Comparison of ENCODE assay signal across 8 cellular contexts in genomic region chr5:139439013-139439903, GRCh38. TPM values are rescaled to one million over a fixed set of nuclear protein-coding genes. Genes with fewer than 3 reads are reported as not detected.
DNase-seq lines count a peak whose midpoint lies in the region; ATAC-seq and TF ChIP-seq lines count a peak whose summit lies in the region.

DNAJC18 (minus strand) TSS chr5:139439525; CDS start chr5:139439445, 80 bp downstream.

- TF ChIP-seq CTCF in right atrium auricular region (IDR thresholded peaks at IDR 0.05) (no peak), psoas muscle (IDR thresholded peaks at IDR 0.05) (no peak), vagina (IDR thresholded peaks at IDR 0.05) (no peak)

- H3K27me3 ChIP-seq in right atrium auricular region (no peaks in the 10 kb centered on the region), psoas muscle (ENCODE audit: insufficient read depth in 3 of 3, low read length in 2 of 3) (no peaks in the 10 kb centered on the region), vagina (no peaks in the 10 kb centered on the region)

- intact Hi-C loops in psoas muscle (cut with DNase I) (loop anchor here in 1 of 2 donors (5.0 kb wide), 1 partner anchor 123 kb away; the partner anchor contains the start of gene UBE2D2), vagina (cut with DNase I) (loop anchor here (5.0 kb wide), 1 partner anchor 33 kb away; the partner anchor contains the start of gene SMIM33)

- peak; percentile 77 to 83 for DNase-seq in NCI-H1930 (lab: John Stamatoyannopoulos, UW)
- peak; percentile 76 to 92 (median 86) for DNase-seq in T-helper 2 cell
- DNase-seq in anterior cingulate cortex (lab: John Stamatoyannopoulos, UW) = peak; percentile 66 to 98 (median 92)
- peak; percentile 94 for DNase-seq in right atrium auricular region (ENCODE audit: low spot score)
- DNase-seq in psoas muscle = peak; percentile 96 to 97
- no peak for DNase-seq in vagina (ENCODE audit: extremely low spot score in 2 of 2)

- H3K27ac ChIP-seq in right atrium auricular region = peak within 1 kb of the TSS; percentile 96 to 97
- peak within 1 kb of the TSS; percentile 100 for H3K27ac ChIP-seq in psoas muscle
- H3K27ac ChIP-seq in vagina = peak within 1 kb of the TSS; percentile 97

- H3K4me1 ChIP-seq in right atrium auricular region = peaks cover 0 to 13% of the 10 kb centered on the region in 2 donors
- peaks cover 12% of the 10 kb centered on the region for H3K4me1 ChIP-seq in psoas muscle
- peaks cover 14% of the 10 kb centered on the region for H3K4me1 ChIP-seq in vagina

- no peak for TF ChIP-seq POLR2A in vagina (IDR thresholded peaks at IDR 0.05)

- ATAC-seq in GM18499 (IDR thresholded peaks at IDR 0.05; ENCODE audit: insufficient read depth, unreplicated experiment) (peak; percentile 69), HG02938 (IDR thresholded peaks at IDR 0.05; ENCODE audit: unreplicated experiment) (peak; percentile 79), psoas muscle (peak; percentile 98 to 99 (median 98))

- H3K4me3 ChIP-seq in right atrium auricular region (peak within 1 kb of the TSS; percentile 76 to 87), psoas muscle (peak within 1 kb of the TSS; percentile 94), vagina (peak within 1 kb of the TSS; percentile 81 to 92)

- H3K36me3 ChIP-seq in right atrium auricular region (peaks cover 9% of the 10 kb centered on the region), psoas muscle (ENCODE audit: insufficient read depth in 1 of 2, low read depth in 1 of 2) (peaks cover 0 to 26% of the 10 kb centered on the region in 2 donors), vagina (peaks cover 0 to 5% of the 10 kb centered on the region in 2 donors)

- H3K9me3 ChIP-seq in right atrium auricular region (no peaks in the 10 kb centered on the region), psoas muscle (no peaks in the 10 kb centered on the region), vagina (no peaks in the 10 kb centered on the region)

- 2 to 4% (median 3%) methylated on average over 49 of the region's 49 CpGs for WGBS in psoas muscle, 3 donors

RNA-seq across cellular contexts. Expression of gene DNAJC18, which starts in this region (rescaled TPM):
- 1 to 10 TPM; 5.9 to 8.5 TPM for total RNA-seq in right atrium auricular region
- total RNA-seq in psoas muscle = 10 to 100 TPM in 2 of 4 donors, 1 to 10 TPM in 2; 9.0 to 10.7 (median 10.2) TPM
- polyA plus RNA-seq in psoas muscle = 10 to 100 TPM in 2 of 3 donors, 1 to 10 TPM in 1; 2.6 to 14.5 (median 13.7) TPM
- total RNA-seq in vagina = 7.6 TPM

Comparison
In these comparisons a context has a peak if more than half of its experiments do, and no peak if none do; other contexts are left out.
1. DNase-seq: peak in NCI-H1930 (2 of 2), T-helper 2 cell (5 of 5), anterior cingulate cortex (58 of 58), right atrium auricular region (single experiment) and psoas muscle (2 of 2); none in vagina (0 of 2).
2. Peak in every context shown above with its lines, with median percentiles within 50 percentile points of each other: ATAC-seq, H3K27ac ChIP-seq and H3K4me3 ChIP-seq.